In the genomic region with DNA sequence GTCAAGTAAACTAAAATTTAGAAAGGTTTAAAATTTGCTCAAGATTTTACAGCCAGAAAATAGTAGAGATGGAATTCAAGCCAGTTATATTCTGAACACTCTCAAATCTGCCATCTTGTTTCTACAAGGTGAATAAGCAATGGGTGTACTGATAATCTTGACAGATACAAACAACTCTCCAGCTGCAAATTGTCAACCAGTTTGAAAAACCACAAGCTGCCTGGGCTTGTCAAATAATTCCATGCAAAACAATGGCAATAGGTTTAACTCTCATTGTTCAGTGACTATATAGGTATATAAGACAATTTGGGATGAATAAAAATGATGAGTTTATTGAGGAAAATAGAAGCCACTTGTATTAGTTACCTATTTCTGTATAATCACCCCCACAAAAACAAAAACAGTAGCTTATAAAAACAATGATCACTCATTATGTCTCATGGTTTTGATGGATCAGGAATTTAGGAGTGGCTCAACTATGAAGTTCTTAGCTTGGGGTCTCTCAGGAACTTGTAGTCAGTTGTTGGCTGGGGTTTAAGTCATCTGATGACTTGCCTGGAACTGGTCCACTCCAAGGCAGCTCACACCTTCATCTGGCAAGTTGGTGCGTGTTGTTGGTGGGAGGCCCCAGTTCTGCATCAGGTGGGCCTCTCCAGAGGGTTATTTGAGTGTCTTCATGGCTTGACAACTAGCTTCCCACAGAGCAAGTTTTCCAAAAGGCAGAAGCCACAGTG, we compare ENCODE assay signal across 31 cellular contexts. TPM values are rescaled to one million over a fixed set of nuclear protein-coding genes. Genes with fewer than 3 reads are reported as not detected.
"Had no signal": no experiment of that assay in that cellular context is flagged by ENCODE, and none has a peak within 500 bp of the region (broad histone marks: within the 10 kb centered on the region; RNA-seq: fewer than 3 reads in every experiment).

No MANE protein-coding gene starts in this region.

- H3K9me3 ChIP-seq: ascending aorta, gastrocnemius medialis, pancreas, psoas muscle, right atrium auricular region, stomach, thyroid gland, upper lobe of left lung had no signal

- H3K36me3 ChIP-seq: ascending aorta, brain microvascular endothelial cell, gastrocnemius medialis, pancreas, right atrium auricular region, stomach, thyroid gland, upper lobe of left lung had no signal

- H3K4me3 ChIP-seq: ascending aorta, gastrocnemius medialis, hepatocyte, pancreas, psoas muscle, right atrium auricular region, stomach, thyroid gland, upper lobe of left lung had no signal

- DNase-seq: activated CD4-positive, alpha-beta memory T cell treated with anti-CD3 and anti-CD28 coated beads, Interleukin-2, amount 10 ng/mL, durations not matched to agents 7 days and 5 days; activated CD4-positive, alpha-beta T cell treated with anti-CD3 and anti-CD28 coated beads for 1 hour; activated CD4-positive, alpha-beta T cell treated with anti-CD3 and anti-CD28 coated beads, Interleukin-2, amount 10 ng/mL, durations not matched to agents 7 days and 5 days; activated CD8-positive, alpha-beta memory T cell treated with anti-CD3 and anti-CD28 coated beads, Interleukin-2, amount 50 U/mL, for 48 hours; activated gamma-delta T cell; activated naive CD4-positive, alpha-beta T cell treated with anti-CD3 and anti-CD28 coated beads, Interleukin-2, amount 10 ng/mL, durations not matched to agents 7 days and 5 days; activated naive CD8-positive, alpha-beta T cell treated with anti-CD3 and anti-CD28 coated beads, Interleukin-2, amount 10 ng/mL, durations not matched to agents 7 days and 5 days; activated T-cell treated with anti-CD3 and anti-CD28 coated beads, Interleukin-2, amount 50 U/mL, for 24 hours; brain microvascular endothelial cell; central memory CD4-positive, alpha-beta T cell; dermis blood vessel endothelial cell; effector CD4-positive, alpha-beta T cell; gastrocnemius medialis; glutamatergic neuron; islet precursor cell; naive thymus-derived CD8-positive, alpha-beta T cell; nucleus accumbens; pancreas; psoas muscle; stimulated activated CD4-positive, alpha-beta T cell treated with anti-CD3 and anti-CD28 coated beads, Interleukin-15, amount 100 ng/mL, for 24 hours; stimulated activated CD4-positive, alpha-beta T cell treated with anti-CD3 and anti-CD28 coated beads, Interleukin-2, amount 100 ng/mL, for 24 hours; stimulated activated naive B cell treated with anti-CD40 and anti-IgM and Interleukin-4, amounts not matched to agents 10 μg/mL and 1 μg/mL and 100 μg/mL, for 72 hours; stomach; T-helper 9 cell; thyroid gland; upper lobe of left lung had no signal

- ATAC-seq: gastrocnemius medialis; naive thymus-derived CD8-positive, alpha-beta T cell; psoas muscle; stimulated activated naive B cell treated with anti-CD40 and anti-IgM and Interleukin-4, amounts not matched to agents 10 μg/mL and 1 μg/mL and 100 μg/mL, for 72 hours had no signal

- H3K4me1 ChIP-seq: ascending aorta, gastrocnemius medialis, psoas muscle, right atrium auricular region had no signal

- H3K27ac ChIP-seq: ascending aorta, brain microvascular endothelial cell, gastrocnemius medialis, hepatocyte, psoas muscle, right atrium auricular region, stomach had no signal

- H3K79me2 ChIP-seq: hepatocyte had no signal

- H2AFZ ChIP-seq: hepatocyte had no signal

- H3K27me3 ChIP-seq: ascending aorta, brain microvascular endothelial cell, gastrocnemius medialis, hepatocyte, pancreas, right atrium auricular region, stomach, thyroid gland, upper lobe of left lung had no signal

- H3K4me2 ChIP-seq: hepatocyte had no signal

- FAIRE-seq: pancreas, TTC549 had no signal

RNA-seq across cellular contexts. Expression of gene EVA1A, which starts 12.6 kb away (rescaled TPM):
- total RNA-seq: activated CD4-positive, alpha-beta memory T cell treated with anti-CD3 and anti-CD28 coated beads, Interleukin-2, amount 10 ng/mL, durations not matched to agents 7 days and 5 days; activated naive CD8-positive, alpha-beta T cell treated with anti-CD3 and anti-CD28 coated beads, Interleukin-2, amount 10 ng/mL, durations not matched to agents 7 days and 5 days; ascending aorta; naive thymus-derived CD8-positive, alpha-beta T cell; T-helper 1 cell treated with Interleukin-12 subunit alpha and Interleukin-12 subunit beta and Interleukin-4 antibody, amounts not matched to agents 30 ng/mL and 1 ng/mL, for 36 hours had no signal
